ENCODE assay signal across 1 cellular context in genomic region chr11:3203221-3204043, GRCh38.
TF ChIP-seq lines count a peak whose summit lies in the region.

No MANE protein-coding gene starts in this region.

TF ChIP-seq in HEK293, 187 proteins besides CTCF, POLR2A, EP300 and RAD21 (continued from another document):
- TF ChIP-seq GLI2 (tag by site-specific recombination; IDR thresholded peaks at IDR 0.05; ENCODE audit: borderline replicate concordance, low read depth) (no peak), ZNF311 (tag by site-specific recombination; IDR thresholded peaks at IDR 0.05; ENCODE audit: borderline replicate concordance) (no peak), ZNF274 (IDR thresholded peaks at IDR 0.05; ENCODE audit: low read length) (no peak), ZNF274 (tag by site-specific recombination; IDR thresholded peaks at IDR 0.05; ENCODE audit: borderline replicate concordance) (no peak), ZBTB26 (tag by site-specific recombination; optimal IDR thresholded peaks at IDR 0.05) (peak; percentile 26), ZBTB10 (tag by site-specific recombination; IDR thresholded peaks at IDR 0.05) (no peak), ZNF621 (tag by site-specific recombination; IDR thresholded peaks at IDR 0.05) (no peak), ZNF561 (tag by site-specific recombination; IDR thresholded peaks at IDR 0.05; ENCODE audit: borderline replicate concordance) (no peak), ZNF423 (tag by site-specific recombination; IDR thresholded peaks at IDR 0.05) (0 out of 2 replicates have a peak, but pooled peaks have one; percentile 40), ZIC2 (tag by site-specific recombination; IDR thresholded peaks at IDR 0.05) (peak; percentile 41), KLF10 (tag by site-specific recombination; IDR thresholded peaks at IDR 0.05) (no peak), BCL6B (tag by site-specific recombination; IDR thresholded peaks at IDR 0.05) (no peak), GLIS2 (tag by site-specific recombination; IDR thresholded peaks at IDR 0.05) (peak; percentile 44; the same call in 1 of the 2 replicates), SCRT2 (tag by site-specific recombination; IDR thresholded peaks at IDR 0.05) (0 out of 2 replicates have a peak, but pooled peaks have one; percentile 13), ZBTB49 (tag by site-specific recombination; IDR thresholded peaks at IDR 0.05; ENCODE audit: low read depth) (no peak), ZNF843 (tag by site-specific recombination; IDR thresholded peaks at IDR 0.05) (no peak), ZNF776 (tag by site-specific recombination; IDR thresholded peaks at IDR 0.05; ENCODE audit: borderline replicate concordance) (no peak), ZNF768 (tag by site-specific recombination; IDR thresholded peaks at IDR 0.05) (peak; percentile 82; the same call in 1 of the 2 replicates), ZNF585B (tag by site-specific recombination; IDR thresholded peaks at IDR 0.05) (no peak), SP2 (tag by site-specific recombination; IDR thresholded peaks at IDR 0.05) (no peak), ZBTB48 (tag by site-specific recombination; IDR thresholded peaks at IDR 0.05) (no peak), ZNF114 (tag by site-specific recombination; IDR thresholded peaks at IDR 0.05) (no peak), ZNF837 (tag by site-specific recombination; IDR thresholded peaks at IDR 0.05) (no peak), ELK4 (IDR thresholded peaks at IDR 0.05; ENCODE audit: borderline replicate concordance, low read depth, low read length) (no peak), ZNF362 (tag by site-specific recombination; IDR thresholded peaks at IDR 0.05) (no peak), EGR2 (tag by site-specific recombination; IDR thresholded peaks at IDR 0.05; ENCODE audit: low read depth) (no peak), ZNF19 (tag by site-specific recombination; IDR thresholded peaks at IDR 0.05; ENCODE audit: low read depth) (no peak), ZFHX2 (tag by site-specific recombination; conservative IDR thresholded peaks at IDR 0.05) (no peak), ATF2 (tag by site-specific recombination; IDR thresholded peaks at IDR 0.05; ENCODE audit: low read depth) (no peak), SETDB1 (IDR thresholded peaks at IDR 0.05; ENCODE audit: insufficient read length, low read length) (no peak), GLIS1 (tag by site-specific recombination; IDR thresholded peaks at IDR 0.05) (peak; percentile 42), ZNF341 (tag by site-specific recombination; IDR thresholded peaks at IDR 0.05; ENCODE audit: low read depth) (peak; percentile 56; the same call in 1 of the 2 replicates), ZNF701 (tag by site-specific recombination; IDR thresholded peaks at IDR 0.05) (no peak), MZF1 (tag by site-specific recombination; IDR thresholded peaks at IDR 0.05; ENCODE audit: borderline replicate concordance) (no peak), ZNF292 (tag by site-specific recombination; IDR thresholded peaks at IDR 0.05; ENCODE audit: borderline replicate concordance, low read depth) (no peak), ZNF266 (tag by site-specific recombination; IDR thresholded peaks at IDR 0.05; ENCODE audit: low read depth) (no peak), ZBTB6 (tag by site-specific recombination; IDR thresholded peaks at IDR 0.05) (no peak), YY2 (tag by site-specific recombination; IDR thresholded peaks at IDR 0.05) (no peak), ZBTB44 (tag by site-specific recombination; IDR thresholded peaks at IDR 0.05) (peak; percentile 79)
